9 cellular contexts compared by ENCODE assay signal in the genomic region with DNA sequence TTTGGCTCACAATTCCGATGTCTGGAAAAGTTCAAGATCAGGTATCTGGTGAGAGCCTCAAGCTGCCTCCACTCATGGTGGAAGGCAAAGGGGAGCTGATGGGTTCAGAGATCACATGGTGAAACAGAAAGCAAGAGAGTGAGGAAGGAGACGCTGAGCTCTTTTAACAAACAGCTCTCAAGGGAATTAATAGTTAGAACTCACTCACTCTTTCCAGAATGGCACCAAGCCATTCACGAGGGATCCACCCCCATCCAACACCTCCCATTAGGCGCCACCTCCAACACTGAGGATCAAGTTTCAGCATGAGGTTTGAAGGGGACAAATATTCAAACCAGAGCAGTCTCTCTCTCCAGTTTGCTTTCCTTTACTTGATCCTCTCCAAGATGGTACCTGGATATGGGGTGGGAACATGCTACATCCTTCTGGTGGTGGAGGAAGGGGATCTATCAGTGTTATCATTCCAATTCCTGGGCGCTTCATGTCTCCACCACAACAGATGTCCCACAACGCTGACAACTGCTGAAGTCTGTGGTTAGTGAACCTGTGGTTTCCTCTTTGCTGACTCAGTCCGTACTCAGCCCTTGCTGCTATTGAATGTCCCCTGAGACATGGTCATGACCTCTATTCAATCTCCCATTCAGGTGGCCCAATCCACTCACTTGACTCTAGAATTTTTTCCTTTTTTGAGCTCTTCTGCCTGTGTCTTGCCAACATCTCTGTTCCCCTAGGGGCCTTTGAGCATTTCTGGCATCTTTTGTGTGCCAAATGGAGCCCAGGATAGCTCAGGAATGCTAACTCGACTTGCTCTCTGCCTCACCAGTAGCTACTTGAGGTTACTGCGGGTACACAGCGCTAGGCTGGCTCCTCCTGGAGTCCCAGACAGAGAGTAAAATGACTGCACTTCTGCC.
A peak's percentile ranks its signal among the peaks of the same experiment; 100 is the strongest.
DNase-seq lines count a peak whose midpoint lies in the region; ATAC-seq and TF ChIP-seq lines count a peak whose summit lies in the region.
"Had no signal": no experiment of that assay in that cellular context is flagged by ENCODE, and none has a peak within 500 bp of the region (broad histone marks: within the 10 kb centered on the region; RNA-seq: fewer than 3 reads in every experiment).

No MANE protein-coding gene starts in this region.

- CTCF ChIA-PET in A673 (lab: Charles Lee): no interaction called here

- H3K36me3 ChIP-seq in A673 (ENCODE audit: insufficient read depth, low read length, poor library complexity, severe bottlenecking) (no peaks in the 10 kb centered on the region), esophagus muscularis mucosa (no peaks in the 10 kb centered on the region)
- H3K36me3 ChIP-seq: tibial nerve had no signal

- H3K27me3 ChIP-seq in A673 (replicated peaks; ENCODE audit: insufficient read depth, low read depth, low read length, poor library complexity) (no peaks in the 10 kb centered on the region), foreskin keratinocyte (peaks cover 22% of the 10 kb centered on the region), esophagus muscularis mucosa (no peaks in the 10 kb centered on the region)

- TF ChIP-seq CTCF in A673 (conservative IDR thresholded peaks at IDR 0.05; ENCODE audit: low read depth, low read length): no peak
- no peak for TF ChIP-seq CTCF in foreskin keratinocyte (conservative IDR thresholded peaks at IDR 0.05)
- TF ChIP-seq CTCF in esophagus muscularis mucosa (IDR thresholded peaks at IDR 0.05): no peak

- WGBS in esophagus muscularis mucosa: 52% methylated on average over 10 of the region's 10 CpGs

- DNase-seq in A673 (ENCODE audit: low spot score) (peak; percentile 62), NCI-H1436 treated with DMSO at 0.1 percent for 48 hours (lab: John Stamatoyannopoulos, UW) (peak; percentile 72), foreskin keratinocyte (peak; percentile 49 to 69), NCI-H446 treated with DMSO at 0.1 percent for 48 hours (lab: John Stamatoyannopoulos, UW) (no peak), esophagus muscularis mucosa (ENCODE audit: extremely low spot score) (no peak)
- peak; percentile 64 for DNase-seq in activated CD4-positive, alpha-beta T cell treated with anti-CD3 and anti-CD28 coated beads for 48 hours

- H3K27ac ChIP-seq in A673 (ENCODE audit: low read depth, low read length, poor library complexity, severe bottlenecking) (no peak overlapping the region), foreskin keratinocyte (no peak overlapping the region), esophagus muscularis mucosa (replicated peaks in 1 of 4) (no peak overlapping the region)
- H3K27ac ChIP-seq: tibial nerve had no signal

- no peak for TF ChIP-seq EP300 in esophagus muscularis mucosa (IDR thresholded peaks at IDR 0.05)

- POLR2A ChIA-PET in A673 (lab: Charles Lee; ENCODE audit: low non-redundant PET): no interaction called here

- H3K4me3 ChIP-seq in A673 (ENCODE audit: low read depth, low read length, poor library complexity, severe bottlenecking): no peak overlapping the region
- H3K4me3 ChIP-seq in esophagus muscularis mucosa: no peak overlapping the region
- H3K4me3 ChIP-seq: tibial nerve had no signal

- TF ChIP-seq POLR2A in esophagus muscularis mucosa (IDR thresholded peaks at IDR 0.05; ENCODE audit: low read depth): no peak

- no TSS peak for BruUV-seq in A673 (replicated peaks; lab: Mats Ljungman, UMichigan)

- H3K4me1 ChIP-seq in A673 (ENCODE audit: insufficient read depth, low read length, poor library complexity, severe bottlenecking) (peaks cover 13% of the 10 kb centered on the region), foreskin keratinocyte (peaks cover 3% of the 10 kb centered on the region), esophagus muscularis mucosa (peaks cover 0 to 5% (median 0%) of the 10 kb centered on the region in 4 donors)

- ATAC-seq in GM18508 (IDR thresholded peaks at IDR 0.05; ENCODE audit: insufficient read depth, unreplicated experiment) (peak; percentile 94), HG02852 (IDR thresholded peaks at IDR 0.05; ENCODE audit: unreplicated experiment) (peak; percentile 97), foreskin keratinocyte (peak; percentile 91)

- H3K9me3 ChIP-seq in A673 (ENCODE audit: low read depth, low read length, poor library complexity, severe bottlenecking) (no peaks in the 10 kb centered on the region), esophagus muscularis mucosa (no peaks in the 10 kb centered on the region)
- H3K9me3 ChIP-seq: tibial nerve had no signal

- intact Hi-C loops in A673 (cut with micrococcal nuclease; ENCODE audit: unreplicated experiment): no loop called here
- intact Hi-C loops in esophagus muscularis mucosa (cut with DNase I): no loop called here

Comparison
In these comparisons a context has a peak if more than half of its experiments do, and no peak if none do; other contexts are left out.
1. DNase-seq: peak in A673 (single experiment), NCI-H1436 treated with DMSO at 0.1 percent for 48 hours (single experiment), activated CD4-positive, alpha-beta T cell treated with anti-CD3 and anti-CD28 coated beads for 48 hours (single experiment) and foreskin keratinocyte (2 of 2); none in NCI-H446 treated with DMSO at 0.1 percent for 48 hours (single experiment) and esophagus muscularis mucosa (single experiment).
2. Peak in every context shown above with its lines, with median percentiles within 50 percentile points of each other: ATAC-seq.